Comparison of ENCODE assay signal across 8 cellular contexts in the genomic region with DNA sequence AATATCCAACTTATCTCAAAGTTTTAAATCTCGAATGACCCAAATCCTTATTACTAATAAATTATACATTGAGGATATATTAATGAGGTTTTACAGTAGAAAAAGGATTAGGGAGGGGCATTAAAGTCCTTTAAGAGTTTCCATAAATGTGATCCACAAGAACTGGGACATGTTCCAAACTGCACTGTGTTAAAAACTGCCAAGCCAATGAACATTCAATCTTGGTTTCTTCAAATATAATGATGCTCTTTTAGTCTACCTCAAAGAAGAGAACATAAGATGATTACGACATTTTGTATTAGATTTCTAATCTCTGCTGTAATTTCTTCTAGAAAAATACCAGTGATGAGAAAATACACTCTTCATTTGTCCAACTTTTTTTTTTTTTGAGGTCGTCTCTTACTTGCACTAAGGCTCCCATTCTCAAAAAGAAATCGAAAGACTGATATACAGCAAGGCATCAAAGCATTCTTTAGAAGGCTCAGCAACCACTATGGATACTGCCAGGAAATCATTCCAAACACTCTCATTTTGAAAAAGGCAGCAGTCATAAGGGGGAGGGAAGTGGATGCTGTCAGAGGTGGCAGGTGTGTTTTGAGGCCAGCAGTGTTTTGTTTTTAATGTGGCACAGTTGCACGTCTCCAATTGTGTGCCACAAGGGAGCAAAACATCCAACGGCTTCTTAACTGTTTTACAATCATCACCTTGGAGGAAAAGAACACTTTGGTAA. TPM values are rescaled to one million over a fixed set of nuclear protein-coding genes. Genes with fewer than 3 reads are reported as not detected.
DNase-seq lines count a peak whose midpoint lies in the region; ATAC-seq and TF ChIP-seq lines count a peak whose summit lies in the region.

No MANE protein-coding gene starts in this region.

- no peaks in the 10 kb centered on the region for H3K36me3 ChIP-seq in ectodermal cell (ENCODE audit: control insufficient read depth, insufficient read depth, low read length)
- H3K36me3 ChIP-seq in psoas muscle (ENCODE audit: insufficient read depth in 1 of 2, low read depth in 1 of 2), result no peaks in the 10 kb centered on the region

- DNase-seq in NCI-H82 (lab: John Stamatoyannopoulos, UW) (peak; percentile 23), NCI-H82 treated with DMSO at 0.1 percent for 48 hours (lab: John Stamatoyannopoulos, UW; ENCODE audit: unreplicated experiment) (no peak), NCI-H69 (lab: John Stamatoyannopoulos, UW) (peak; percentile 64), psoas muscle (no peak)

- H3K27ac ChIP-seq in ectodermal cell (ENCODE audit: insufficient read depth, low read depth, low read length, poor library complexity, severe bottlenecking) (no peak overlapping the region), psoas muscle (peak overlapping the region; percentile 98)

- intact Hi-C loops in psoas muscle (cut with DNase I), result loop anchor here (10.0 kb wide), 1 partner anchor 83 kb away; the partner anchor contains the start of gene APBA1 (in 2 of the 2)

- no peaks in the 10 kb centered on the region for H3K9me3 ChIP-seq in ectodermal cell (ENCODE audit: control insufficient read depth, low read length)
- no peaks in the 10 kb centered on the region for H3K9me3 ChIP-seq in psoas muscle

- ATAC-seq in psoas muscle, result peak in 1 of 4 donors; percentile 30
- no peak for ATAC-seq in HG03520 (IDR thresholded peaks at IDR 0.05; ENCODE audit: unreplicated experiment)
- ATAC-seq in HG03378 (IDR thresholded peaks at IDR 0.05; ENCODE audit: unreplicated experiment), result no peak
- no peak for ATAC-seq in GM18873 (IDR thresholded peaks at IDR 0.05; ENCODE audit: low FRiP score, unreplicated experiment)

- H3K4me3 ChIP-seq in ectodermal cell (ENCODE audit: insufficient read depth, low read depth, low read length) (peak overlapping the region; percentile 87), psoas muscle (peak overlapping the region; percentile 94)

- 20 to 49% methylated on average over 4 to 5 of the region's 6 CpGs for WGBS in ectodermal cell, 2 experiments
- 31 to 38% (median 37%) methylated on average over 6 of the region's 6 CpGs for WGBS in psoas muscle, 3 donors

- no peak for TF ChIP-seq CTCF in psoas muscle (IDR thresholded peaks at IDR 0.05)

- H3K27me3 ChIP-seq in ectodermal cell (ENCODE audit: control insufficient read depth, insufficient read depth, low read length, poor library complexity, severe bottlenecking) (no peaks in the 10 kb centered on the region), psoas muscle (ENCODE audit: insufficient read depth in 3 of 3, low read length in 2 of 3) (no peaks in the 10 kb centered on the region)

- H3K4me1 ChIP-seq in ectodermal cell (ENCODE audit: control insufficient read depth, insufficient read depth, low read length), result peaks cover 28% of the 10 kb centered on the region
- H3K4me1 ChIP-seq in psoas muscle, result peaks cover 34% of the 10 kb centered on the region

RNA-seq across cellular contexts. Expression of gene PTAR1, which starts 1.6 kb away (rescaled TPM):
- 32.5 TPM for polyA plus RNA-seq in ectodermal cell (2013, experiment 1 of 4)
- 31.1 TPM for polyA plus RNA-seq in ectodermal cell (2013, experiment 2 of 4)
- 32.9 TPM for polyA plus RNA-seq in ectodermal cell (2013, experiment 3 of 4)
- 38.3 TPM for polyA plus RNA-seq in ectodermal cell (2013, experiment 4 of 4)
- total RNA-seq in psoas muscle, result 10 to 100 TPM; 24.0 to 27.9 (median 26.3) TPM
- 10 to 100 TPM in 2 of 3 donors, 1 to 10 TPM in 1; 7.5 to 18.0 (median 10.4) TPM for polyA plus RNA-seq in psoas muscle

Comparison
In these comparisons a context has a peak if more than half of its experiments do, and no peak if none do; other contexts are left out.
1. DNase-seq: peak in NCI-H82 (single experiment) and NCI-H69 (single experiment); none in NCI-H82 treated with DMSO at 0.1 percent for 48 hours (single experiment) and psoas muscle (0 of 2).